In the genomic region with DNA sequence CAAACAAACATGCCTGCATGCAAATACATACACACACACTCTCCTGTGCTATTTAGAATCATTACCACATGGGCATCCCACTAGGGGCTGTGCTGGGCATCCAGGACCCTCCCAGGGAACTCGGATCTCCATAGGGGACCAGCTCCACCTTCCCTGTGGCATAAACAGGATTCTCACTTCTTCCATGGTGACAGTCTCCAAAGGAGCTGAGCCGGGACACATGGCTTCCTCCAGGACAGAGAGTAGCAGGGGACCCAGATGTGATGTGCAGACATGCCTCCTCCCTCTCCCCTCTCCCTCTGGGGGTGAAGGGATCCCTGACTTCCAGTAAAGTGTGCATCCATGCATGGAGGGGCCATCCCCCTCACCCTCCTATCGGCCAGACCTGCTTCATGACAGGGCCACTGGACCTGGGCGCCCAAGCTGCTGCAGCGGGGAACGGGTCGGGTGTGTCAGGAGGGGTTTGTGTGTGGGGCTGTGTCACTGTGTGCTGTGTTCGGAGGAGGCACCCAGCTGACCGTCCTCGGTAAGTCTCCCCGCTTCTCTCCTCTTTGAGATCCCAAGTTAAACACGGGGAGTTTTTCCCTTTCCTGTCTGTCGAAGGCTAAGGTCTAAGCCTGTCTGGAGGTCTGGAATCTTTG, we compare ENCODE assay signal across 29 cellular contexts. TPM values are rescaled to one million over a fixed set of nuclear protein-coding genes. Genes with fewer than 3 reads are reported as not detected.
DNase-seq lines count a peak whose midpoint lies in the region; ATAC-seq, FAIRE-seq and TF ChIP-seq lines count a peak whose summit lies in the region.
"Had no signal": no experiment of that assay in that cellular context is flagged by ENCODE, and none has a peak within 500 bp of the region (broad histone marks: within the 10 kb centered on the region; RNA-seq: fewer than 3 reads in every experiment).

No MANE protein-coding gene starts in this region.

- no peak overlapping the region for H3K4me3 Mint-ChIP-seq in memory B cell
- H3K4me3 Mint-ChIP-seq: CD4-positive, alpha-beta T cell had no signal

- H3K79me2 ChIP-seq in OCI-LY1 (ENCODE audit: insufficient read depth, low read length) = peaks cover 4% of the 10 kb centered on the region; the same call in 1 of the 2 replicates

- H3F3A ChIP-seq in OCI-LY1 (ENCODE audit: insufficient read depth, low read length) = peaks cover 8% of the 10 kb centered on the region; the same call in 1 of the 2 replicates

- no peaks in the 10 kb centered on the region for H3K27me3 ChIP-seq in OCI-LY1 (ENCODE audit: insufficient read depth, low read length)
- H3K27me3 ChIP-seq in upper lobe of left lung = no peaks in the 10 kb centered on the region

- H3K27ac Mint-ChIP-seq in memory B cell = peak overlapping the region; percentile 40
- H3K27ac Mint-ChIP-seq: CD4-positive, alpha-beta T cell had no signal

- H3K36me3 Mint-ChIP-seq in memory B cell = no peaks in the 10 kb centered on the region

- H3K27ac ChIP-seq in OCI-LY1 (ENCODE audit: low read depth, low read length, poor library complexity, severe bottlenecking) (peak overlapping the region; percentile 99), upper lobe of left lung (no peak overlapping the region)
- H3K27ac ChIP-seq: HL-60 had no signal

- H3K4me1 Mint-ChIP-seq in memory B cell = peaks cover 45% of the 10 kb centered on the region

- TF ChIP-seq POLR2A in upper lobe of left lung (IDR thresholded peaks at IDR 0.05) = no peak

- H3K9me2 ChIP-seq in OCI-LY1 (ENCODE audit: low read depth, low read length) = no peaks in the 10 kb centered on the region

- no peaks in the 10 kb centered on the region for H4K20me1 ChIP-seq in OCI-LY1 (ENCODE audit: insufficient read depth, low read length)

- no peaks in the 10 kb centered on the region for H3K9me3 ChIP-seq in OCI-LY1 (ENCODE audit: low read length)
- no peaks in the 10 kb centered on the region for H3K9me3 ChIP-seq in upper lobe of left lung

- DNase-seq in left ventricle myocardium superior (peak; percentile 17), left cardiac atrium (no peak), memory B cell (ENCODE audit: low spot score in 2 of 2) (no peak), urothelium cell line (ENCODE audit: low spot score) (no peak), upper lobe of left lung (no peak), HK-2 (ENCODE audit: unreplicated experiment) (no peak)
- no peak for DNase-seq in effector CD4-positive, alpha-beta T cell
- DNase-seq: 8988T; ACHN; CD4-positive, alpha-beta T cell; DMS53; MV-4-11; NCI-H1105; NCI-H1436 treated with DMSO at 0.1 percent for 48 hours; NCI-H187 treated with DMSO at 0.1 percent for 48 hours; NCI-H2107; NCI-H446; NCI-H524 treated with DMSO at 0.1 percent for 48 hours; NCI-H774; SHP77 treated with DMSO at 0.1 percent for 48 hours had no signal

- H3K27me3 Mint-ChIP-seq in memory B cell = no peaks in the 10 kb centered on the region
- H3K27me3 Mint-ChIP-seq: CD4-positive, alpha-beta T cell had no signal

- intact Hi-C loops in left ventricle myocardium superior (cut with micrococcal nuclease) = no loop called here
- intact Hi-C loops in left cardiac atrium (cut with DNase I) = no loop called here

- no peaks in the 10 kb centered on the region for H3K9me3 Mint-ChIP-seq in memory B cell
- H3K9me3 Mint-ChIP-seq: CD4-positive, alpha-beta T cell had no signal

- TF ChIP-seq EP300 in upper lobe of left lung (IDR thresholded peaks at IDR 0.05) = no peak

- whole genome bisulfite sequencing in upper lobe of left lung, 2 donors = 74 to 84% methylated on average over 6 to 13 of the region's 13 CpGs

- H3K4me3 ChIP-seq in OCI-LY1 (ENCODE audit: low read depth, low read length, poor library complexity, severe bottlenecking) = peak overlapping the region; percentile 61
- H3K4me3 ChIP-seq in upper lobe of left lung = no peak overlapping the region

- peak overlapping the region; percentile 75 for H3K4me2 ChIP-seq in OCI-LY1 (ENCODE audit: low read length)

- peak; percentile 59 for FAIRE-seq in urothelium cell line (lab: Jason Lieb, UNC)
- FAIRE-seq: D721Med, G401.6 had no signal

- TF ChIP-seq CTCF in OCI-LY1 (IDR thresholded peaks at IDR 0.05; ENCODE audit: low read length) = no peak
- TF ChIP-seq CTCF in upper lobe of left lung (IDR thresholded peaks at IDR 0.05) = no peak

- no peak for ATAC-seq in left ventricle myocardium superior
- no peak for ATAC-seq in left cardiac atrium
- no peak for ATAC-seq in memory B cell (ENCODE audit: low read depth)
- no peak for ATAC-seq in upper lobe of left lung (ENCODE audit: low FRiP score in 2 of 2)
- ATAC-seq: Panc1 had no signal

- H3K36me3 ChIP-seq in OCI-LY1 (ENCODE audit: insufficient read depth, low read length) = peaks cover 15% of the 10 kb centered on the region; the same call in 1 of the 2 replicates
- no peaks in the 10 kb centered on the region for H3K36me3 ChIP-seq in upper lobe of left lung

- H2AFZ ChIP-seq in OCI-LY1 (ENCODE audit: low read length) = no peak overlapping the region

- H3K9ac ChIP-seq in OCI-LY1 (ENCODE audit: low read length) = peak overlapping the region; percentile 97

- H3K4me1 ChIP-seq in OCI-LY1 (ENCODE audit: insufficient read depth, low read length, severe bottlenecking) = peaks cover 100% of the 10 kb centered on the region
- no peaks in the 10 kb centered on the region for H3K4me1 ChIP-seq in upper lobe of left lung

RNA-seq across cellular contexts. Expression of a gene that starts 33.4 kb away (rescaled TPM):
- total RNA-seq in left ventricle myocardium superior = 0.92 TPM
- total RNA-seq in left cardiac atrium = under 1 TPM; 0.58 to 0.77 TPM
- total RNA-seq in upper lobe of left lung = 10 to 100 TPM in 4 of 6 donors, 1 to 10 TPM in 2; 4.3 to 58.5 (median 21.5) TPM
- total RNA-seq: CD4-positive, alpha-beta T cell; H4; HT-29; LHCN-M2; MCF 10A had no signal
